ENCODE assay signal across 9 cellular contexts in the genomic region with DNA sequence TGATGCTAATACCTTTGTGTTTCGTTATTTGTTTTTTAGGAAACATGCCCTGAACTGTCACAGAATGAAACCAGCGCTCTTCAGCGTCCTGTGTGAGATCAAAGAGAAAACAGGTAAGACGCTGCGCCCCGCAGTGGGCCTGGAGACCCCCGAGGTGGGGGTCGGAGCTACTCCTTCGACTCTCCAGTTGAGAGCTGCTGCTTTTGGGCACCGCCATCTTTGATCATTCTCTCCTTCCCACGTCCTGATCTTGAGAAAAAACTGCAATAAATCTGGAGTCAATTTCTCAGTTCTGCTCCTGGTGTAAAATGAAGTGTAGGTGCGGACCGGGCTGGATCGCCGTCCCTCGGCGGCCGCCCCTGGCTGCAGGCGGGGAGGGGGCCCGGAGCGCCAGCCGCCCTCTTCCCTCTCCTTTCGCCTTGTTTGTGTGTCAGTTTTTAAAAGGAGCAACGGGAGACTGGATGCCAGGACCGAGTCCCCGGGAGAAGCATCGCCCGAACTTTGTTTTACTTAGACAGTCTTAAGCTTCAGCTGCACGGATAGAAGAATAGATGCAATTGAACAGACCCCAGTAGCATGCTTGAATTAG. TPM values are rescaled to one million over a fixed set of nuclear protein-coding genes. Genes with fewer than 3 reads are reported as not detected.
DNase-seq lines count a peak whose midpoint lies in the region; ATAC-seq, FAIRE-seq and TF ChIP-seq lines count a peak whose summit lies in the region.
"Had no signal": no experiment of that assay in that cellular context is flagged by ENCODE, and none has a peak within 500 bp of the region (broad histone marks: within the 10 kb centered on the region; RNA-seq: fewer than 3 reads in every experiment).

No MANE protein-coding gene starts in this region.

- ATAC-seq in naive B cell (ENCODE audit: low read depth in 2 of 2): no peak
- no peak for ATAC-seq in HG02642 (IDR thresholded peaks at IDR 0.05; ENCODE audit: poor library complexity, unreplicated experiment)
- ATAC-seq in GM18511 (IDR thresholded peaks at IDR 0.05; ENCODE audit: unreplicated experiment): no peak
- no peak for ATAC-seq in GM19455 (IDR thresholded peaks at IDR 0.05; ENCODE audit: unreplicated experiment)

- no peak overlapping the region for H2BK12ac ChIP-seq in H1 (ENCODE audit: low read depth, low read length)

- H3K4ac ChIP-seq in H1 (replicated peaks; ENCODE audit: insufficient read length, low read depth, low read length): no peak overlapping the region

- H3K4me3 Mint-ChIP-seq in naive B cell: peak overlapping the region; percentile 89 to 96 (median 94)

- H2BK15ac ChIP-seq in H1 (ENCODE audit: low read length): no peak overlapping the region

- no peak for FAIRE-seq in H1 (lab: Jason Lieb, UNC)
- FAIRE-seq: TTC549 had no signal

- no peaks in the 10 kb centered on the region for H3K27me3 Mint-ChIP-seq in naive B cell

- POLR2A ChIA-PET in H1 (lab: Charles Lee; ENCODE audit: partially characterized antibody): interaction anchor here (0.7 to 1.3 kb wide), 5 partner anchors 8 to 84 kb away, joined by 3 to 6 read pairs (median 5); a partner anchor contains a TSS

- H3K27ac ChIP-seq in OCI-LY3 (ENCODE audit: low read length) (no peak overlapping the region), H1 (ENCODE audit: low read depth, low read length) (0 out of 2 replicates have a peak overlapping the region, but pooled peaks have one; percentile 25)

- H2BK5ac ChIP-seq in H1 (ENCODE audit: low read depth, low read length): no peak overlapping the region

- H3K36me3 ChIP-seq in OCI-LY3 (replicated peaks; ENCODE audit: low read depth, low read length) (no peaks in the 10 kb centered on the region), H1 (ENCODE audit: control insufficient read depth in 2 of 4, insufficient read depth in 4 of 4, low read length in 3 of 4) (peaks cover 0 to 35% (median 1%) of the 10 kb centered on the region in 4 experiments; a peak in 1 of 8 replicates)

- H3K4me2 ChIP-seq in OCI-LY3 (ENCODE audit: low read length): peak overlapping the region; percentile 86
- peak overlapping the region; percentile 88 to 92 for H3K4me2 ChIP-seq in H1 (ENCODE audit: insufficient read depth in 1 of 2, low read depth in 2 of 2, low read length in 2 of 2)

- H3K9me3 Mint-ChIP-seq in naive B cell: no peaks in the 10 kb centered on the region

- TF ChIP-seq RAD21 in H1 (IDR thresholded peaks at IDR 0.05 in 1 of 2, conservative IDR thresholded peaks at IDR 0.05 in 1 of 2; ENCODE audit: low read depth in 2 of 2, low read length in 2 of 2): no peak

- no peak for TF ChIP-seq EP300 in H1 (IDR thresholded peaks at IDR 0.05; ENCODE audit: borderline replicate concordance in 1 of 2, low read depth in 2 of 2, low read length in 2 of 2)

- H3K56ac ChIP-seq in H1 (replicated peaks; ENCODE audit: insufficient read length, low read depth, low read length): no peak overlapping the region

- CTCF ChIA-PET in H1 (lab: Charles Lee; ENCODE audit: partially characterized antibody): no interaction called here

- H3K4me1 ChIP-seq in OCI-LY3 (ENCODE audit: low read length) (peaks cover 18% of the 10 kb centered on the region), H1 (replicated peaks in 1 of 4; ENCODE audit: control insufficient read depth in 3 of 4, insufficient read depth in 4 of 4, low read length in 3 of 4) (peaks cover 4 to 20% (median 9%) of the 10 kb centered on the region in 4 experiments; a peak in 4 of 7 replicates)

- H3K27me3 ChIP-seq in OCI-LY3 (ENCODE audit: low read depth, low read length) (peaks cover 15% of the 10 kb centered on the region), H1 (replicated peaks in 1 of 4; ENCODE audit: control insufficient read depth in 3 of 4, extremely low read depth in 1 of 4, insufficient read depth in 3 of 4, low read length in 3 of 4) (no peaks in the 10 kb centered on the region)

- H3K9ac ChIP-seq in OCI-LY3 (ENCODE audit: low read length) (peak overlapping the region; percentile 66), H1 (replicated peaks in 1 of 4; ENCODE audit: extremely low read depth in 1 of 4, low read depth in 3 of 4, low read length in 3 of 4) (peak overlapping the region; percentile 43 to 64 (median 58); a peak in 6 of 7 replicates)

- H3K23me2 ChIP-seq in H1 (ENCODE audit: low read depth, low read length): peaks cover 15% of the 10 kb centered on the region

- DNase-seq in H1 (ENCODE audit: low read depth in 1 of 2, low spot score in 2 of 2) (no peak), naive B cell (no peak), dedifferentiated amniotic fluid mesenchymal stem cell (ENCODE audit: extremely low spot score) (no peak)

- H4K91ac ChIP-seq in H1 (replicated peaks; ENCODE audit: insufficient read length, low read length): no peak overlapping the region

- 3% methylated on average over 26 of the region's 29 CpGs; no CpG with 5 or more reads in 1 of the 2 experiments for WGBS in H1 (ENCODE audit: extremely low coverage in 1 of 2, insufficient coverage in 1 of 2, insufficient read length in 1 of 2, insufficient replicate concordance in 2 of 2, low coverage in 1 of 2, low lambda C conversion rate in 2 of 2, missing lambda C conversion rate in 1 of 2), 2 experiments

- H3K14ac ChIP-seq in H1 (ENCODE audit: insufficient read length): no peak overlapping the region

- no peak for TF ChIP-seq POLR2A in H1 (IDR thresholded peaks at IDR 0.05; ENCODE audit: control extremely low read depth in 1 of 2, low read depth in 2 of 2, low read length in 2 of 2)

- peak overlapping the region; percentile 43 to 90 (median 74) for H3K27ac Mint-ChIP-seq in naive B cell

- H3K9me3 ChIP-seq in OCI-LY3 (ENCODE audit: insufficient read depth, low read length): no peaks in the 10 kb centered on the region
- no peaks in the 10 kb centered on the region for H3K9me3 ChIP-seq in H1 (ENCODE audit: insufficient read depth in 2 of 2, low read depth in 1 of 2, low read length in 1 of 2)

- peak overlapping the region; percentile 88; the same call in 1 of the 2 replicates for H4K8ac ChIP-seq in H1 (ENCODE audit: extremely low read depth, insufficient read depth, low read length)

- no peaks in the 10 kb centered on the region for H4K20me1 ChIP-seq in OCI-LY3 (ENCODE audit: insufficient read depth, low read length)
- no peaks in the 10 kb centered on the region for H4K20me1 ChIP-seq in H1 (replicated peaks in 1 of 2; ENCODE audit: control insufficient read depth in 1 of 2, insufficient read depth in 2 of 2, low read length in 2 of 2)

- H2AK5ac ChIP-seq in H1 (ENCODE audit: low read depth, low read length): no peak overlapping the region

- no peaks in the 10 kb centered on the region for H3K79me1 ChIP-seq in H1 (ENCODE audit: low read depth, low read length)

- no peak overlapping the region for H2BK120ac ChIP-seq in H1 (replicated peaks; ENCODE audit: low read depth, low read length)

- no peak for TF ChIP-seq CTCF in OCI-LY3 (IDR thresholded peaks at IDR 0.05; ENCODE audit: low read depth, low read length)
- TF ChIP-seq CTCF in H1 (IDR thresholded peaks at IDR 0.05; ENCODE audit: control extremely low read depth in 1 of 3, insufficient read depth in 1 of 3, low read depth in 1 of 3, low read length in 3 of 3): no peak

- H2BK20ac ChIP-seq in H1 (ENCODE audit: low read length): no peak overlapping the region

- H3K79me2 ChIP-seq in OCI-LY3 (ENCODE audit: low read length): no peaks in the 10 kb centered on the region
- peaks cover 0 to 54% of the 10 kb centered on the region in 2 experiments; a peak in 2 of 4 replicates for H3K79me2 ChIP-seq in H1 (ENCODE audit: control insufficient read depth in 1 of 2, insufficient read depth in 2 of 2, low read length in 2 of 2)

- H4K5ac ChIP-seq in H1 (ENCODE audit: insufficient read length, low read depth, low read length): no peak overlapping the region

- H3K4me3 ChIP-seq in GM08714 (ENCODE audit: low read length) (peak overlapping the region; percentile 92), OCI-LY3 (ENCODE audit: low read length) (peak overlapping the region; percentile 81), H1 (ENCODE audit: extremely low read depth in 1 of 4, insufficient read depth in 2 of 4, low read depth in 3 of 4, low read length in 4 of 4) (peak overlapping the region; percentile 82 to 99 (median 86))

- no peaks in the 10 kb centered on the region for H3K36me3 Mint-ChIP-seq in naive B cell

- H3K4me1 Mint-ChIP-seq in naive B cell: peaks cover 12 to 33% (median 31%) of the 10 kb centered on the region in 3 donors

- H3K23ac ChIP-seq in H1 (ENCODE audit: insufficient read length): no peak overlapping the region

- no peak overlapping the region for H2AFZ ChIP-seq in OCI-LY3 (ENCODE audit: low read depth, low read length)
- H2AFZ ChIP-seq in H1 (ENCODE audit: low read length): no peak overlapping the region; the same call in 1 of the 2 replicates

- H3K18ac ChIP-seq in H1 (ENCODE audit: extremely low read depth, low read length): peak overlapping the region; percentile 44; the same call in 1 of the 2 replicates

TF ChIP-seq in H1, 55 proteins besides CTCF, POLR2A, EP300 and RAD21 (continues in another document):
- no peak for TF ChIP-seq EZH2 (IDR thresholded peaks at IDR 0.05; ENCODE audit: low read depth, low read length, severe bottlenecking)

RNA-seq across cellular contexts. Expression of a gene that starts 1.4 kb away (rescaled TPM):
- total RNA-seq in H1 (2021; fragmentation: NEBNext Ultra II Directional; extraction: Animal tissue kit (Norgen Biotek cat#: 25700)): 44.3 and 45.1 TPM in 2 replicates
- 13.7 and 22.7 TPM in 2 replicates for polyA plus RNA-seq in H1 (2011; rRNA removed)
- 28.2 TPM for polyA plus RNA-seq in H1 (2011; cell fraction: cytosol; rRNA removed)
- polyA plus RNA-seq in H1 (2011; cell fraction: nucleus; rRNA removed): 38.5 TPM
- polyA plus RNA-seq in H1 (2012, experiment 1 of 2): 25.7 to 37.2 TPM (median 28.9 TPM) in 4 replicates
- 13.7 TPM for polyA plus RNA-seq in H1 (2012, experiment 2 of 2)
- polyA plus RNA-seq in H1 (2013, experiment 1 of 2): 24.2 TPM
- 24.7 TPM for polyA plus RNA-seq in H1 (2013, experiment 2 of 2)
- polyA minus RNA-seq in H1 (2011; rRNA and poly(A)+ RNA removed): 47.8 and 51.6 TPM in 2 replicates
- 37.6 TPM for polyA minus RNA-seq in H1 (2011; cell fraction: cytosol; rRNA and poly(A)+ RNA removed)
- polyA minus RNA-seq in H1 (2011; cell fraction: nucleus; rRNA and poly(A)+ RNA removed): 331 TPM
- 10 to 100 TPM in 3 of 6 donors, 1 to 10 TPM in 3; 7.5 to 15.8 (median 10.1) TPM for polyA plus RNA-seq in naive B cell (ENCODE audit: low read depth in 6 of 6)

RNA-seq across cellular contexts. Expression of a gene that starts 41.6 kb away (rescaled TPM):
- total RNA-seq in H1 (2021; fragmentation: NEBNext Ultra II Directional; extraction: Animal tissue kit (Norgen Biotek cat#: 25700)): 140 and 146 TPM in 2 replicates
- 79.2 and 101 TPM in 2 replicates for polyA plus RNA-seq in H1 (2011; rRNA removed)
- 85.1 TPM for polyA plus RNA-seq in H1 (2011; cell fraction: cytosol; rRNA removed)
- 106 TPM for polyA plus RNA-seq in H1 (2011; cell fraction: nucleus; rRNA removed)
- polyA plus RNA-seq in H1 (2012, experiment 1 of 2): 86.0 to 98.9 TPM (median 91.5 TPM) in 4 replicates
- polyA plus RNA-seq in H1 (2012, experiment 2 of 2): 41.8 TPM
- 89.0 TPM for polyA plus RNA-seq in H1 (2013, experiment 1 of 2)
- polyA plus RNA-seq in H1 (2013, experiment 2 of 2): 86.7 TPM
- polyA minus RNA-seq in H1 (2011; rRNA and poly(A)+ RNA removed): 117 and 131 TPM in 2 replicates
- polyA minus RNA-seq in H1 (2011; cell fraction: cytosol; rRNA and poly(A)+ RNA removed): 31.9 TPM
- polyA minus RNA-seq in H1 (2011; cell fraction: nucleus; rRNA and poly(A)+ RNA removed): 97.4 TPM
- polyA plus RNA-seq in naive B cell (ENCODE audit: low read depth in 6 of 6): 10 to 100 TPM; 62.4 to 76.1 (median 67.7) TPM
